ENCODE assay signal across 8 cellular contexts in genomic region chr7:146262527-146262926, GRCh38.
"Had no signal": no experiment of that assay in that cellular context is flagged by ENCODE, and none has a peak within 500 bp of the region (broad histone marks: within the 10 kb centered on the region; RNA-seq: fewer than 3 reads in every experiment).

No MANE protein-coding gene starts in this region.

- ATAC-seq: GM12878 had no signal

- DNase-seq: GDM1, GF-D8 had no signal

- H3K4me3 ChIP-seq: GM12878 had no signal

- FAIRE-seq: G401.6, GM12878, GM12891, GM12892, GM18507, GM19239 had no signal
